In the genomic region with DNA sequence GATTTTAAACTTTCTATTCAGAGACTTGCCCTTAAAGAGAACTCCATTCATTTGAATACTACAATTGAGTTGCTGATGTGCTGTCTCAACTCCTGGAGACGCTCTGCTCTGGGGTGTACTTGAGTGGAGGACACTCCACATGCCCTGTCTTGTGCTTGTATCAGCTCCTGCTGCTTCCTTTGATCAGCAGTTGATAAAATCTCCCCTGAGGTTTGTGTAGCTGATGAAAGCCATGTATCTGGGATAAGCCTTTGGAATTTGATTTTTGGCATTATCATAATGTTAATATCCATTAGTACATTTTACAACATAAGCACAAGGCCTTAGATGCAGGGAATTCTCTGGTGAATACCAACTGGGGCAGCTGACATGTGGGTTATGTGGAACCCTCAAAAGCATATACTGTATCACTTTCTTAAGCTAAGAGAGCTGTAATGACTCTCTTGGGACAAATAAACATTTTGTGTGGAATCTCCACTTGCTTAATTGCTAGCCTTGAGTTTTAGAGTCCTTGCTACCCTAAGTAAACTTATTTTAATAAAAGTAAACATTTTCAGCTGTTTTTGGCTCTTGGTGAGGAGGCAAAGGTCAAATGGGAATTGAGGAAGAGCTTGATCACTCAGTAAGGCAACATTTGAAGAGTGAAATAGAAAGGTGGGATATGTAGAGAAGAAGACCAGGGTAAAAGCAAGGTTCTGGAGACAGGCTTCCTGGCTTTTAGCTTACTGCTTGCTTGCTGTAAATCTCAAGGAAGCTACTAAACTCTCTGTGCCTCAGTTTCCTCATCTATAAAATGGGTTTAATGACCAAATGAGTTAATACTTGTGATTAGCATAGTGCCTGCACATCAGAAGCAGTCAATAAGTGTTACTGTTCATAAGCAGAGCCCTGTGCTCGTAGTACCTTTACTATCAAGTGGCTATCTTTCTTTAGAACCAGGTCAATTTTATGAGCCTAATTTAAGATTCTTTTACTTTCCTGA, we compare ENCODE assay signal across 22 cellular contexts.
DNase-seq lines count a peak whose midpoint lies in the region; ATAC-seq, FAIRE-seq and TF ChIP-seq lines count a peak whose summit lies in the region.
"Had no signal": no experiment of that assay in that cellular context is flagged by ENCODE, and none has a peak within 500 bp of the region (broad histone marks: within the 10 kb centered on the region; RNA-seq: fewer than 3 reads in every experiment).

No MANE protein-coding gene starts in this region.

- H3K4me3 ChIP-seq in fibroblast of villous mesenchyme (ENCODE audit: low read depth, low read length): no peak overlapping the region
- H3K4me3 ChIP-seq: cardiac muscle cell, gastrocnemius medialis, MG63, Peyer's patch, upper lobe of left lung had no signal

- FAIRE-seq in GM19239 (lab: Jason Lieb, UNC): peak; percentile 68

- TF ChIP-seq CTCF in fibroblast of villous mesenchyme (IDR thresholded peaks at IDR 0.05; ENCODE audit: insufficient read depth, low read depth, low read length): no peak

- DNase-seq in DMS 273 (lab: John Stamatoyannopoulos, UW; ENCODE audit: unreplicated experiment) (peak; percentile 73), GM19239 (ENCODE audit: insufficient read length, low spot score) (no peak), NCI-H524 treated with DMSO at 0.1 percent for 48 hours (lab: John Stamatoyannopoulos, UW) (peak; percentile 85), fibroblast of villous mesenchyme (ENCODE audit: low read depth) (peak; percentile 40), SHP77 treated with DMSO at 0.1 percent for 48 hours (lab: John Stamatoyannopoulos, UW) (no peak)
- DNase-seq: activated CD8-positive, alpha-beta T cell treated with anti-CD3 and anti-CD28 coated beads, Interleukin-2, amount 10 ng/mL, durations not matched to agents 7 days and 5 days; activated naive CD4-positive, alpha-beta T cell treated with anti-CD3 and anti-CD28 coated beads for 36 hours; activated T-cell treated with anti-CD3 and anti-CD28 coated beads, Interleukin-2, amount 50 U/mL, for 48 hours; dermis blood vessel endothelial cell; gastrocnemius medialis; IMR-90; kidney glomerular epithelial cell; mammary epithelial cell; MG63; NK-92 treated with Interleukin-12 subunit alpha and Interleukin-12 subunit beta, amount 100 ng/mL, for 24 hours; Peyer's patch; stimulated activated CD8-positive, alpha-beta memory T cell treated with anti-CD3 and anti-CD28 coated beads, Interleukin-4, amount 100 ng/mL, for 48 hours; upper lobe of left lung had no signal

- ATAC-seq in HG03378 (IDR thresholded peaks at IDR 0.05; ENCODE audit: unreplicated experiment): no peak
- no peak for ATAC-seq in HG03469 (IDR thresholded peaks at IDR 0.05; ENCODE audit: unreplicated experiment)
- ATAC-seq: activated CD4-positive, CD25-positive, alpha-beta regulatory T cell treated with anti-CD3 and anti-CD28 coated beads, Interleukin-2, amount 50 U/mL, for 24 hours; activated CD8-positive, alpha-beta T cell treated with anti-CD3 and anti-CD28 coated beads, Interleukin-2, amount 10 ng/mL, durations not matched to agents 7 days and 5 days; gastrocnemius medialis had no signal

Comparison
In these comparisons a context has a peak if more than half of its experiments do, and no peak if none do; other contexts are left out.
1. DNase-seq: peak in DMS 273 (single experiment), NCI-H524 treated with DMSO at 0.1 percent for 48 hours (single experiment) and fibroblast of villous mesenchyme (single experiment); none in GM19239 (single experiment) and SHP77 treated with DMSO at 0.1 percent for 48 hours (single experiment).